27 cellular contexts compared by ENCODE assay signal in genomic region chr12:128856791-128857078, GRCh38. TPM values are rescaled to one million over a fixed set of nuclear protein-coding genes. Genes with fewer than 3 reads are reported as not detected.
"Had no signal": no experiment of that assay in that cellular context is flagged by ENCODE, and none has a peak within 500 bp of the region (broad histone marks: within the 10 kb centered on the region; RNA-seq: fewer than 3 reads in every experiment).

No MANE protein-coding gene starts in this region.

- H3K4me3 ChIP-seq: adrenal gland had no signal

- H3K4me1 Mint-ChIP-seq: activated CD4-positive, alpha-beta T cell treated with anti-CD3 and anti-CD28 coated beads, Interleukin-2, amount 10 ng/mL, durations not matched to agents 24 days and 14 days; activated naive CD8-positive, alpha-beta T cell treated with anti-CD3 and anti-CD28 coated beads for 36 hours; activated T-helper 17 cell treated with anti-CD3 and anti-CD28 coated beads, Interleukin-2, amount 50 U/mL, for 72 hours had no signal

- H3K27ac Mint-ChIP-seq: activated CD4-positive, alpha-beta T cell treated with anti-CD3 and anti-CD28 coated beads, Interleukin-2, amount 10 ng/mL, durations not matched to agents 24 days and 14 days; activated naive CD4-positive, alpha-beta T cell treated with anti-CD3 and anti-CD28 coated beads for 36 hours; activated naive CD8-positive, alpha-beta T cell treated with anti-CD3 and anti-CD28 coated beads for 36 hours; activated T-helper 17 cell treated with anti-CD3 and anti-CD28 coated beads, Interleukin-2, amount 50 U/mL, for 72 hours; T-helper 17 cell had no signal

- H3K27ac ChIP-seq: adrenal gland had no signal

- H3K36me3 ChIP-seq: adrenal gland had no signal

- H3K36me3 Mint-ChIP-seq: activated naive CD8-positive, alpha-beta T cell treated with anti-CD3 and anti-CD28 coated beads for 36 hours had no signal

- H3K9me3 Mint-ChIP-seq: activated B cell treated with CpG ODN at 0.5 μM for 24 hours; activated naive CD4-positive, alpha-beta T cell treated with anti-CD3 and anti-CD28 coated beads for 36 hours; activated naive CD8-positive, alpha-beta T cell treated with anti-CD3 and anti-CD28 coated beads for 36 hours; activated T-helper 17 cell treated with anti-CD3 and anti-CD28 coated beads, Interleukin-2, amount 50 U/mL, for 72 hours had no signal

- H3K4me1 ChIP-seq: adrenal gland had no signal

- ATAC-seq: activated T-helper 17 cell treated with anti-CD3 and anti-CD28 coated beads, Interleukin-2, amount 50 U/mL, for 72 hours; T-helper 17 cell had no signal

- FAIRE-seq: TTC549 had no signal

- H3K4me3 Mint-ChIP-seq: activated B cell treated with CpG ODN at 0.5 μM for 24 hours; activated CD4-positive, alpha-beta T cell treated with anti-CD3 and anti-CD28 coated beads, Interleukin-2, amount 10 ng/mL, durations not matched to agents 24 days and 14 days; activated naive CD4-positive, alpha-beta T cell treated with anti-CD3 and anti-CD28 coated beads for 36 hours; activated naive CD8-positive, alpha-beta T cell treated with anti-CD3 and anti-CD28 coated beads for 36 hours; activated T-helper 17 cell treated with anti-CD3 and anti-CD28 coated beads, Interleukin-2, amount 50 U/mL, for 72 hours; T-helper 17 cell had no signal

- DNase-seq: activated B cell treated with CpG ODN at 0.5 μM for 24 hours; activated CD4-positive, alpha-beta T cell treated with anti-CD3 and anti-CD28 coated beads for 1 hour; activated CD4-positive, alpha-beta T cell treated with anti-CD3 and anti-CD28 coated beads, Interleukin-2, amount 10 ng/mL, durations not matched to agents 24 days and 14 days; activated CD4-positive, alpha-beta T cell treated with anti-CD3 and anti-CD28 coated beads, Interleukin-2, amount 50 U/mL, for 48 hours; activated CD8-positive, alpha-beta memory T cell treated with anti-CD3 and anti-CD28 coated beads for 24 hours; activated gamma-delta T cell; activated naive CD4-positive, alpha-beta T cell treated with anti-CD3 and anti-CD28 coated beads for 36 hours; activated naive CD8-positive, alpha-beta T cell treated with anti-CD3 and anti-CD28 coated beads for 36 hours; activated T-cell treated with anti-CD3 and anti-CD28 coated beads for 4 hours; activated T-cell treated with anti-CD3 and anti-CD28 coated beads, Interleukin-2, amount 50 U/mL, for 48 hours; anterior cingulate cortex; KG1; NCI-H1048; NCI-H1930; NCI-H2171; NCI-H2227 treated with DMSO at 0.1 percent for 48 hours; NCI-H446 treated with DMSO at 0.1 percent for 48 hours; NCI-H524 treated with DMSO at 0.1 percent for 48 hours; NCI-H774; T-helper 17 cell; T1000 had no signal

- H3K9me3 ChIP-seq: adrenal gland had no signal

RNA-seq across cellular contexts. Expression of gene GLT1D1, which starts 3.5 kb away (rescaled TPM):
- total RNA-seq: activated B cell treated with CpG ODN at 0.5 μM for 24 hours; activated naive CD4-positive, alpha-beta T cell treated with anti-CD3 and anti-CD28 coated beads for 36 hours; activated T-helper 17 cell treated with anti-CD3 and anti-CD28 coated beads, Interleukin-2, amount 50 U/mL, for 72 hours; LHCN-M2; M059J; RPMI7951 had no signal
